Comparison of ENCODE assay signal across 12 cellular contexts in the genomic region with DNA sequence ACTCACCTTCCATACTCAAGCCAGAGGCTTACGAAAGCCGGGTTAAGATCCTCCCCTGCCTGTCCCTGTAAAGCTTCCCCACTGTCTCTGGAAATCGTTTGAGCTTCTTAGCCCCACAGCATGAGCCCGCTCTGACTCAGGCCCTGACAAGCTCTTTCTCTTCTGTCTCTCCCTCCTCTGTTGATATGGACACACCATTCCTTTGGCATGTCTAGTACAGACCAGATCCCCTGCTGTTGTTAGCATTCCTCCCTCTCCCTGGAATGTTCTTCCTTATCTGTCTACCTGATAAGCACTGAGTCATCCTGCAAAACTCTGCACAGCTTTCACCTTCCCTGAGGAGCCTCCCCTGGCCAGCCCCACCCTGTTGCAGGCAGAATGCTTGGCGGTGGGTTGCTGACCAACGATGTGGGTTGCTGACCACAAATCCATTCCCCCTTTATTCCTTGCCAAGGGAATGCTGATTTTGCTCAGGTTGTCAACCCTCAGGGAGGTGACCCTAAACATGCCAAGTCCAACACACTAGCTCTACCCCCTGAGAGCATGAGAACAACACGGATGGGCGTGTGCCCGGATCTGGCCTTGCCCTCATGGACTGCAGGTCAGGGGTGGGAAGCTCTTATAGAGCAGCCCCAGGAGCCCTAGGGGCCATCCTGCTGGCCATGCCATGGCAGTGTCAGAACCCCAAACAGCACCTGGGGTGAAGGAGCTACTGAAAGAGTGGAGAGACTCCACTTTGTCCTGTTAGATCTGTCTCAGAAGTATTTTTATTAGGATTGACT. TPM values are rescaled to one million over a fixed set of nuclear protein-coding genes. Genes with fewer than 3 reads are reported as not detected.
DNase-seq lines count a peak whose midpoint lies in the region; ATAC-seq and TF ChIP-seq lines count a peak whose summit lies in the region.
"Not testable (repeated sequence)": the region's sequence is repeated elsewhere in the genome, so short reads cannot be mapped to it uniquely, and the experiment has no call there.
"Had no signal": no experiment of that assay in that cellular context is flagged by ENCODE, and none has a peak within 500 bp of the region (broad histone marks: within the 10 kb centered on the region; RNA-seq: fewer than 3 reads in every experiment).

No MANE protein-coding gene starts in this region.

- H3K9ac ChIP-seq in HCT116 (ENCODE audit: low read length); smooth muscle cell (ENCODE audit: low read depth): not testable (repeated sequence)

- H3F3A ChIP-seq in PC-9 (ENCODE audit: insufficient read depth, low read depth); smooth muscle cell (ENCODE audit: low read depth): not testable (repeated sequence)

- H3K9me2 ChIP-seq in HCT116 (ENCODE audit: insufficient read depth); PC-9 (ENCODE audit: insufficient read depth): not testable (repeated sequence)

- H3K4me3 ChIP-seq in HCT116 (replicated peaks in 1 of 2; ENCODE audit: low read depth in 1 of 2, low read length in 2 of 2); PC-9; left lung; smooth muscle cell: not testable (repeated sequence)

- not testable (repeated sequence) for H2AFZ ChIP-seq in HCT116 (ENCODE audit: low read depth, low read length, poor library complexity, severe bottlenecking); PC-9; smooth muscle cell (ENCODE audit: low read depth)

- not testable (repeated sequence) for DNase-seq in HCT116 (ENCODE audit: low read depth, low spot score); PC-9; foreskin keratinocyte; left lung; mesothelial cell of epicardium (ENCODE audit: low spot score in 2 of 2, unreplicated experiment in 2 of 2); smooth muscle cell (lab: John Stamatoyannopoulos, UW; ENCODE audit: unreplicated experiment)
- peak; percentile 17 for DNase-seq in activated CD8-positive, alpha-beta memory T cell treated with anti-CD3 and anti-CD28 coated beads, Interleukin-2, amount 50 U/mL, for 48 hours

- H3K27me3 Mint-ChIP-seq in mesothelial cell of epicardium (ENCODE audit: low read depth), result not testable (repeated sequence)

- not testable (repeated sequence) for H3K27me3 ChIP-seq in HCT116 (ENCODE audit: insufficient read depth, low read length); PC-9 (ENCODE audit: insufficient read depth, low read depth); foreskin keratinocyte; left lung; smooth muscle cell (ENCODE audit: low read depth)

- not testable (repeated sequence) for H3K79me2 ChIP-seq in HCT116 (ENCODE audit: insufficient read depth, low read length); PC-9 (ENCODE audit: low read depth); smooth muscle cell (ENCODE audit: low read depth)

- H3K4me2 ChIP-seq in HCT116 (ENCODE audit: low read length); PC-9; smooth muscle cell: not testable (repeated sequence)

- H3K4me3 Mint-ChIP-seq in mesothelial cell of epicardium, result not testable (repeated sequence)

- WGBS in smooth muscle cell (ENCODE audit: low lambda C conversion rate), result 78% methylated on average over 3 of the region's 9 CpGs

- not testable (repeated sequence) for H3K4me1 Mint-ChIP-seq in mesothelial cell of epicardium

- H3K36me3 ChIP-seq in HCT116 (ENCODE audit: control insufficient read depth in 1 of 2, insufficient read depth in 2 of 2, low read length in 2 of 2); PC-9 (ENCODE audit: low read depth); left lung; smooth muscle cell (ENCODE audit: low read depth): not testable (repeated sequence)

- not testable (repeated sequence) for H3K9me3 ChIP-seq in HCT116 (ENCODE audit: control insufficient read depth in 1 of 2, insufficient read depth in 1 of 2, low read depth in 1 of 2, low read length in 2 of 2); PC-9 (ENCODE audit: insufficient read depth, low read depth); left lung; smooth muscle cell (replicated peaks; ENCODE audit: low read depth)

- not testable (repeated sequence) for BruUV-seq in HCT116 (replicated peaks; lab: Mats Ljungman, UMichigan); PC-9 (replicated peaks; lab: Mats Ljungman, UMichigan)

- TF ChIP-seq POLR2A in HCT116 (IDR thresholded peaks at IDR 0.05; ENCODE audit: borderline replicate concordance, extremely low read depth, insufficient read depth, insufficient read length), result not testable (repeated sequence)

- H4K20me1 ChIP-seq in HCT116 (ENCODE audit: insufficient read depth); PC-9 (ENCODE audit: insufficient read depth); smooth muscle cell (ENCODE audit: low read depth): not testable (repeated sequence)

- peaks cover 3 to 28% of the 10 kb centered on the region in 2 experiments for H3K4me1 ChIP-seq in HCT116 (ENCODE audit: control insufficient read depth in 1 of 2, insufficient read depth in 2 of 2, low read length in 2 of 2)
- H3K4me1 ChIP-seq in PC-9 (replicated peaks; ENCODE audit: insufficient read depth), result peaks cover 40% of the 10 kb centered on the region
- not testable (repeated sequence) for H3K4me1 ChIP-seq in foreskin keratinocyte; left lung; smooth muscle cell (ENCODE audit: low read depth)

- TF ChIP-seq RAD21 in HCT116 (IDR thresholded peaks at IDR 0.05; ENCODE audit: low read depth), result not testable (repeated sequence)

- POLR2A ChIA-PET in HCT116 (lab: Charles Lee); PC-9 (lab: Charles Lee; ENCODE audit: unreplicated experiment): not testable (repeated sequence)

- peak; percentile 81 for ATAC-seq in HCT116
- peak; percentile 92 for ATAC-seq in foreskin keratinocyte
- ATAC-seq in left lung, result peak; percentile 49

- H3K27ac Mint-ChIP-seq in mesothelial cell of epicardium, result peak overlapping the region; percentile 81

- not testable (repeated sequence) for TF ChIP-seq CTCF in HCT116 (IDR thresholded peaks at IDR 0.05 in 2 of 3, conservative IDR thresholded peaks at IDR 0.05 in 1 of 3; ENCODE audit: borderline replicate concordance in 1 of 3, insufficient read depth in 1 of 3, low read depth in 2 of 3, low read length in 2 of 3); PC-9 (conservative IDR thresholded peaks at IDR 0.05); foreskin keratinocyte (conservative IDR thresholded peaks at IDR 0.05); left lung (IDR thresholded peaks at IDR 0.05); mesothelial cell of epicardium (IDR thresholded peaks at IDR 0.05; ENCODE audit: unreplicated experiment); smooth muscle cell (IDR thresholded peaks at IDR 0.05; ENCODE audit: borderline replicate concordance, insufficient read depth, poor library complexity, severe bottlenecking)

- H3K27ac ChIP-seq in HCT116 (ENCODE audit: low read depth, low read length); foreskin keratinocyte; left lung: not testable (repeated sequence)
- H3K27ac ChIP-seq in PC-9, result peak overlapping the region; percentile 61
- peak overlapping the region; percentile 80 for H3K27ac ChIP-seq in smooth muscle cell (ENCODE audit: low read depth)

- CTCF ChIA-PET in HCT116 (lab: Charles Lee); PC-9 (lab: Charles Lee): not testable (repeated sequence)

- H3K36me3 Mint-ChIP-seq in mesothelial cell of epicardium, result not testable (repeated sequence)

- RAD21 ChIA-PET in HCT116 (lab: Charles Lee; ENCODE audit: low non-redundant PET in 1 of 2, low total read pairs in 2 of 2, uncharacterized antibody in 2 of 2, unreplicated experiment in 2 of 2), result not testable (repeated sequence)

- H3K9me3 Mint-ChIP-seq in mesothelial cell of epicardium, result not testable (repeated sequence)

- intact Hi-C loops in HCT116 (cut with micrococcal nuclease); PC-9 (cut with micrococcal nuclease; ENCODE audit: unreplicated experiment); left lung (cut with DNase I): not testable (repeated sequence)

RNA-seq across cellular contexts. Expression of gene ANXA8, which starts 21.1 kb away (rescaled TPM):
- total RNA-seq in HCT116 (2021; ENCODE audit: unreplicated experiment) (0.25 TPM), PC-9 (2021) (172 and 196 TPM in 2 replicates), foreskin keratinocyte (562 and 572 TPM in 2 replicates), left lung (1 to 10 TPM; 3.0 to 7.7 TPM), mesothelial cell of epicardium (2.0 to 2.8 TPM (median 2.3 TPM) in 3 replicates), smooth muscle cell (50.1 and 55.1 TPM in 2 replicates)
- 0.13 TPM in 1 of 2 replicates, not detected in the other for polyA plus RNA-seq in HCT116 (2012)
- polyA plus RNA-seq in foreskin keratinocyte (481 and 486 TPM in 2 replicates), smooth muscle cell (17.1 and 80.1 TPM in 2 replicates)
- total RNA-seq: CD4-positive, alpha-beta memory T cell; H7; HT-29 had no signal
- polyA plus RNA-seq: CD4-positive, alpha-beta memory T cell had no signal

RNA-seq across cellular contexts. Expression of gene FAM25G, which starts 28.7 kb away (rescaled TPM):
- total RNA-seq in HCT116 (2021; ENCODE audit: unreplicated experiment) (not detected), PC-9 (2021) (3.2 TPM in 1 of 2 replicates, not detected in the other), foreskin keratinocyte (0.74 TPM in 1 of 2 replicates, not detected in the other), left lung (not detected), mesothelial cell of epicardium (not detected in 3 replicates), smooth muscle cell (not detected in 2 replicates)
- not detected in 2 replicates for polyA plus RNA-seq in HCT116 (2012)
- polyA plus RNA-seq in foreskin keratinocyte (0.36 and 0.87 TPM in 2 replicates), smooth muscle cell (not detected in 2 replicates)
- total RNA-seq: CD4-positive, alpha-beta memory T cell; GM23248; H7; HT-29 had no signal
- polyA plus RNA-seq: AG04450; CD4-positive, alpha-beta memory T cell had no signal
